ENCODE assay signal across 12 cellular contexts in genomic region chr1:183871568-183871967, GRCh38.
A peak's percentile ranks its signal among the peaks of the same experiment; 100 is the strongest.
DNase-seq lines count a peak whose midpoint lies in the region; ATAC-seq and TF ChIP-seq lines count a peak whose summit lies in the region.
"Had no signal": no experiment of that assay in that cellular context is flagged by ENCODE, and none has a peak within 500 bp of the region (broad histone marks: within the 10 kb centered on the region; RNA-seq: fewer than 3 reads in every experiment).

No MANE protein-coding gene starts in this region.

- H3K4me3 ChIP-seq in GM23248 = no peak overlapping the region
- H3K4me3 ChIP-seq in skin epidermis = no peak overlapping the region
- H3K4me3 ChIP-seq in CD8-positive, alpha-beta T cell (ENCODE audit: low read depth, low read length) = no peak overlapping the region

- H3K4me3 Mint-ChIP-seq in brain (no peak overlapping the region), immature natural killer cell (no peak overlapping the region)
- H3K4me3 Mint-ChIP-seq in CD8-positive, alpha-beta T cell = no peak overlapping the region
- H3K4me3 Mint-ChIP-seq: activated naive CD8-positive, alpha-beta T cell had no signal

- no peak for DNase-seq in GM23248
- no peak for DNase-seq in CD8-positive, alpha-beta T cell
- DNase-seq in stimulated activated naive CD8-positive, alpha-beta T cell treated with anti-CD3 and anti-CD28 coated beads, Interleukin-15, Interleukin-2, amounts not matched to agents 100 U/mL and 50 U/mL, for 24 hours = no peak
- no peak for DNase-seq in immature natural killer cell
- DNase-seq: NCI-H1092, T-helper 9 cell had no signal

- POLR2A ChIA-PET in CD8-positive, alpha-beta T cell (lab: Charles Lee) = interaction anchor here (0.5 to 0.8 kb wide), 2 partner anchors 1081 to 1984 kb away, joined by 3 read pairs; no protein-coding TSS in a partner anchor

- CTCF ChIA-PET in CD8-positive, alpha-beta T cell (lab: Charles Lee) = no interaction called here

- no peak overlapping the region for H2AFZ ChIP-seq in GM23248

- H3K9me3 ChIP-seq in GM23248 (ENCODE audit: low read depth) = no peaks in the 10 kb centered on the region
- no peaks in the 10 kb centered on the region for H3K9me3 ChIP-seq in CD8-positive, alpha-beta T cell (ENCODE audit: low read length)

- H3K27me3 ChIP-seq in GM23248 (replicated peaks; ENCODE audit: insufficient read depth) (no peaks in the 10 kb centered on the region), layer of hippocampus (ENCODE audit: control insufficient read depth, insufficient read depth, low read length) (no peaks in the 10 kb centered on the region)
- H3K27me3 ChIP-seq in CD8-positive, alpha-beta T cell (ENCODE audit: insufficient read depth, low read length) = no peaks in the 10 kb centered on the region

- H4K20me1 ChIP-seq in GM23248 (ENCODE audit: insufficient read depth) = no peaks in the 10 kb centered on the region

- H3K27ac Mint-ChIP-seq in brain (peak overlapping the region; percentile 13 to 92 (median 78)), immature natural killer cell (no peak overlapping the region)
- H3K27ac Mint-ChIP-seq in CD8-positive, alpha-beta T cell = no peak overlapping the region
- H3K27ac Mint-ChIP-seq: activated naive CD8-positive, alpha-beta T cell had no signal

- H3K4me1 Mint-ChIP-seq in brain (peaks cover 66% of the 10 kb centered on the region), immature natural killer cell (no peaks in the 10 kb centered on the region)
- peaks cover 18% of the 10 kb centered on the region for H3K4me1 Mint-ChIP-seq in CD8-positive, alpha-beta T cell (ENCODE audit: low read depth)

- in situ Hi-C loops in GM23248 (cut with MboI) = no loop called here

- H3K27me3 Mint-ChIP-seq in brain (no peaks in the 10 kb centered on the region), immature natural killer cell (ENCODE audit: low read depth in 3 of 3) (peaks cover 0 to 6% (median 0%) of the 10 kb centered on the region in 3 donors)
- H3K27me3 Mint-ChIP-seq in CD8-positive, alpha-beta T cell (ENCODE audit: low read depth) = no peaks in the 10 kb centered on the region
- H3K27me3 Mint-ChIP-seq: activated naive CD8-positive, alpha-beta T cell had no signal

- H3F3A ChIP-seq in GM23248 (ENCODE audit: insufficient read depth) = peaks cover 27% of the 10 kb centered on the region

- WGBS in GM23248 (ENCODE audit: low coverage in 1 of 2, low lambda C conversion rate in 2 of 2, missing lambda C conversion rate in 2 of 2), 2 experiments = 30 to 36% methylated on average over 3 of the region's 3 CpGs

- H3K36me3 ChIP-seq in GM23248 (ENCODE audit: low read depth) = no peaks in the 10 kb centered on the region
- H3K36me3 ChIP-seq in CD8-positive, alpha-beta T cell (ENCODE audit: insufficient read depth, low read length) = no peaks in the 10 kb centered on the region

- H3K4me1 ChIP-seq in GM23248 (ENCODE audit: insufficient read depth) = peaks cover 44% of the 10 kb centered on the region
- H3K4me1 ChIP-seq in CD8-positive, alpha-beta T cell (ENCODE audit: insufficient read depth, low read length) = peaks cover 13% of the 10 kb centered on the region

- H3K27ac ChIP-seq in GM23248 (peak overlapping the region; percentile 83), layer of hippocampus (ENCODE audit: low read depth, low read length) (peak overlapping the region; percentile 88), skin epidermis (peak overlapping the region in 13 of 21 experiments; percentile 2 to 82 (median 68))
- H3K27ac ChIP-seq in CD8-positive, alpha-beta T cell (ENCODE audit: low read depth, low read length) = no peak overlapping the region
- H3K27ac ChIP-seq: RWPE1 had no signal

- no peak for TF ChIP-seq CTCF in brain (conservative IDR thresholded peaks at IDR 0.05)
- TF ChIP-seq CTCF in CD8-positive, alpha-beta T cell (IDR thresholded peaks at IDR 0.05) = no peak

- H3K79me2 ChIP-seq in GM23248 (ENCODE audit: insufficient read depth) = no peaks in the 10 kb centered on the region

- H3K9me2 ChIP-seq in GM23248 (ENCODE audit: insufficient read depth) = no peaks in the 10 kb centered on the region

- no peak for ATAC-seq in CD8-positive, alpha-beta T cell
- ATAC-seq in HG03135 (IDR thresholded peaks at IDR 0.05; ENCODE audit: unreplicated experiment) = no peak
- ATAC-seq in stimulated activated naive CD8-positive, alpha-beta T cell treated with anti-CD3 and anti-CD28 coated beads, Interleukin-15, Interleukin-2, amounts not matched to agents 100 U/mL and 50 U/mL, for 24 hours = no peak

- intact Hi-C loops in CD8-positive, alpha-beta T cell (cut with DNase I, micrococcal nuclease) = no loop called here

- peak overlapping the region; percentile 60 for H3K4me2 ChIP-seq in GM23248 (ENCODE audit: unreplicated experiment)

- H3K9ac ChIP-seq in GM23248 = no peak overlapping the region

- H3K9me3 Mint-ChIP-seq in brain (no peaks in the 10 kb centered on the region), immature natural killer cell (no peaks in the 10 kb centered on the region)
- H3K9me3 Mint-ChIP-seq in CD8-positive, alpha-beta T cell = no peaks in the 10 kb centered on the region

- H3K36me3 Mint-ChIP-seq in brain (peaks cover 14% of the 10 kb centered on the region), immature natural killer cell (no peaks in the 10 kb centered on the region)
- no peaks in the 10 kb centered on the region for H3K36me3 Mint-ChIP-seq in CD8-positive, alpha-beta T cell

Comparison
In these comparisons a context has a peak if more than half of its experiments do, and no peak if none do; other contexts are left out.
1. H3K27ac Mint-ChIP-seq: peak in brain (5 of 5); none in CD8-positive, alpha-beta T cell (single experiment) and immature natural killer cell (0 of 6).